8 cellular contexts compared by ENCODE assay signal in the genomic region with DNA sequence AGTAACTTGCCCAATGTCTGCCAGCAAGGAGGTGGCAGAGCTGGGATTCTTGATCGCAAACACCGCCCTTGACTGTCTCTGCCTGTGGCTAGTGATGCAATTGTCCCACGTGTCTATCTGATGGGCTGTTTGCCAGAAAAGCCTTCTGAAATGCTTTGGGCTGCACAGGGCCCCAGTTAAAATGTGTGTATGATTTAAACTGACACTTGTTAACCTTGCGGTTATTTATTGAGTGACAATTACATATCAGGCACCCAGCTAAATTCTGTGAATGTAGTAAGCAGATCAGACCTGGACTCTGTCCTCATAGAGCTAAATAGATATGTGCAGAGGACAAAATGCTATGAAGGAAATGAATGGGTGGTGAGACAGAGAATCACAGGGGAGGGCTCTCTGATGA.
DNase-seq lines count a peak whose midpoint lies in the region; FAIRE-seq and TF ChIP-seq lines count a peak whose summit lies in the region.

No MANE protein-coding gene starts in this region.

- no peak for FAIRE-seq in D721Med (lab: Jason Lieb, UNC)

- H3K36me3 ChIP-seq in WERI-Rb-1: no peaks in the 10 kb centered on the region

- no peaks in the 10 kb centered on the region for H3K27me3 ChIP-seq in WERI-Rb-1 (ENCODE audit: insufficient read depth, low read depth, severe bottlenecking)

- no peak for TF ChIP-seq CTCF in foreskin fibroblast (IDR thresholded peaks at IDR 0.05; ENCODE audit: low read depth, low read length)
- TF ChIP-seq CTCF in D721Med (IDR thresholded peaks at IDR 0.05; ENCODE audit: insufficient read depth, missing control alignments): no peak
- TF ChIP-seq CTCF in WERI-Rb-1 (IDR thresholded peaks at IDR 0.05; ENCODE audit: low read depth, low read length): no peak

- DNase-seq in EH (ENCODE audit: low read depth): peak; percentile 91
- peak; percentile 72 for DNase-seq in NCI-H1105 treated with DMSO at 0.1 percent for 48 hours (lab: John Stamatoyannopoulos, UW)
- DNase-seq in activated CD8-positive, alpha-beta memory T cell treated with anti-CD3 and anti-CD28 coated beads for 4 hours (ENCODE audit: low read depth in 2 of 2): peak; percentile 25 to 55
- DNase-seq in foreskin fibroblast: peak; percentile 63 to 82
- DNase-seq in stimulated activated CD4-positive, alpha-beta T cell treated with anti-CD3 and anti-CD28 coated beads, Interleukin-1b, Interleukin-23, amount 100 ng/mL, for 48 hours: peak; percentile 42
- DNase-seq in D721Med (ENCODE audit: insufficient read length, low spot score): no peak
- no peak for DNase-seq in NCI-H446 (lab: John Stamatoyannopoulos, UW)
- no peak for DNase-seq in WERI-Rb-1

- H3K4me3 ChIP-seq in foreskin fibroblast (ENCODE audit: low read depth in 1 of 2, low read length in 2 of 2): no peak overlapping the region
- no peak overlapping the region for H3K4me3 ChIP-seq in WERI-Rb-1 (ENCODE audit: low read depth, low read length)

- H3K27ac ChIP-seq in WERI-Rb-1: no peak overlapping the region

- peaks cover 5% of the 10 kb centered on the region for H3K9me3 ChIP-seq in WERI-Rb-1 (ENCODE audit: severe bottlenecking)

Comparison
In these comparisons a context has a peak if more than half of its experiments do, and no peak if none do; other contexts are left out.
1. DNase-seq: peak in EH (single experiment), NCI-H1105 treated with DMSO at 0.1 percent for 48 hours (single experiment), activated CD8-positive, alpha-beta memory T cell treated with anti-CD3 and anti-CD28 coated beads for 4 hours (2 of 2), foreskin fibroblast (2 of 2) and stimulated activated CD4-positive, alpha-beta T cell treated with anti-CD3 and anti-CD28 coated beads, Interleukin-1b, Interleukin-23, amount 100 ng/mL, for 48 hours (single experiment); none in D721Med (single experiment), NCI-H446 (0 of 2) and WERI-Rb-1 (single experiment).